8 cellular contexts compared by ENCODE assay signal in genomic region chr9:131773911-131774379, GRCh38. TPM values are rescaled to one million over a fixed set of nuclear protein-coding genes. Genes with fewer than 3 reads are reported as not detected.
A peak's percentile ranks its signal among the peaks of the same experiment; 100 is the strongest.
DNase-seq lines count a peak whose midpoint lies in the region; ATAC-seq and TF ChIP-seq lines count a peak whose summit lies in the region.

No MANE protein-coding gene starts in this region.

- ATAC-seq in GM18505 (IDR thresholded peaks at IDR 0.05; ENCODE audit: unreplicated experiment) (no peak), HG02840 (IDR thresholded peaks at IDR 0.05; ENCODE audit: low FRiP score, unreplicated experiment) (no peak)

- DNase-seq in stimulated activated CD4-positive, alpha-beta T cell treated with anti-CD3 and anti-CD28 coated beads, Interleukin-4, amount 100 ng/mL, for 24 hours: peak; percentile 19
- no peak for DNase-seq in stimulated activated CD4-positive, alpha-beta T cell treated with anti-CD3 and anti-CD28 coated beads, Interleukin-1b, Interleukin-23, amount 100 ng/mL, for 48 hours
- DNase-seq in SJSA1 (ENCODE audit: low read depth in 1 of 2, low spot score in 2 of 2) (peak; percentile 21 to 59), epidermal melanocyte (ENCODE audit: insufficient read length, low spot score) (peak; percentile 79), dorsolateral prefrontal cortex (no peak)

- TF ChIP-seq RAD21 in neural cell (conservative IDR thresholded peaks at IDR 0.05): no peak

- H2AFZ ChIP-seq in neural cell (ENCODE audit: low read depth, low read length): no peak overlapping the region

- H3K4me3 ChIP-seq in SJSA1 (no peak overlapping the region), neural cell (ENCODE audit: low read length) (no peak overlapping the region), dorsolateral prefrontal cortex (no peak overlapping the region)

- H3F3A ChIP-seq in neural cell (ENCODE audit: insufficient read depth, low read length, poor library complexity, severe bottlenecking): no peaks in the 10 kb centered on the region

- H3K9me3 ChIP-seq in SJSA1 (replicated peaks) (no peaks in the 10 kb centered on the region), neural cell (ENCODE audit: low read length) (no peaks in the 10 kb centered on the region)

- no peak for TF ChIP-seq EP300 in neural cell (conservative IDR thresholded peaks at IDR 0.05; ENCODE audit: poor library complexity, severe bottlenecking)

- no peaks in the 10 kb centered on the region for H3K79me2 ChIP-seq in neural cell (replicated peaks; ENCODE audit: insufficient read depth, low read length)

- intact Hi-C loops in dorsolateral prefrontal cortex (cut with DNase I): no loop called here

- H3K36me3 ChIP-seq in SJSA1 (no peaks in the 10 kb centered on the region), neural cell (ENCODE audit: insufficient read depth, low read length) (no peaks in the 10 kb centered on the region)

- TF ChIP-seq CTCF in neural cell (IDR thresholded peaks at IDR 0.05; ENCODE audit: poor library complexity, severe bottlenecking) (no peak), dorsolateral prefrontal cortex (IDR thresholded peaks at IDR 0.05 in 54 of 56, conservative IDR thresholded peaks at IDR 0.05 in 2 of 56; ENCODE audit: low read depth in 1 of 56, partially characterized antibody in 56 of 56) (no peak)

- TF ChIP-seq POLR2A in GM18505 (IDR thresholded peaks at IDR 0.05; ENCODE audit: borderline replicate concordance, extremely low read depth, insufficient read depth, insufficient read length): no peak

- no peaks in the 10 kb centered on the region for H3K9me2 ChIP-seq in neural cell (ENCODE audit: insufficient read depth, low read length)

- H3K27ac ChIP-seq in SJSA1 (no peak overlapping the region), neural cell (ENCODE audit: low read length) (no peak overlapping the region), dorsolateral prefrontal cortex (no peak overlapping the region)

- H3K4me2 ChIP-seq in neural cell (ENCODE audit: low read length): no peak overlapping the region

- no peaks in the 10 kb centered on the region for H4K20me1 ChIP-seq in neural cell (ENCODE audit: insufficient read depth)

- H3K4me1 ChIP-seq in SJSA1 (replicated peaks): no peaks in the 10 kb centered on the region

- H3K27me3 ChIP-seq in SJSA1 (replicated peaks) (peaks cover 6% of the 10 kb centered on the region), neural cell (ENCODE audit: insufficient read depth, low read depth, low read length) (no peaks in the 10 kb centered on the region), dorsolateral prefrontal cortex (peaks cover 0 to 5% (median 0%) of the 10 kb centered on the region in 45 donors)

- H3K9ac ChIP-seq in neural cell (ENCODE audit: low read length): no peak overlapping the region

TF ChIP-seq in neural cell, 6 proteins besides CTCF, POLR2A, EP300 and RAD21:
- peak; percentile 57 for TF ChIP-seq REST (IDR thresholded peaks at IDR 0.05; ENCODE audit: borderline replicate concordance)
- TF ChIP-seq TAF1 (IDR thresholded peaks at IDR 0.05; ENCODE audit: low read depth): no peak

RNA-seq across cellular contexts. Expression of gene RAPGEF1, which starts 34.1 kb away (rescaled TPM):
- total RNA-seq in SJSA1 (2014; rRNA removed; shearing (Covaris generic)): 23.6 and 24.7 TPM in 2 replicates
- 23.6 and 43.0 TPM in 2 replicates for polyA plus RNA-seq in neural cell
- 55.8 and 60.7 TPM in 2 replicates for polyA minus RNA-seq in neural cell
- 100 to 1,000 TPM in 115 of 120 experiments, 10 to 100 TPM in 5; 96.5 to 222 (median 138) TPM for total RNA-seq in dorsolateral prefrontal cortex

Comparison
In these comparisons a context has a peak if more than half of its experiments do, and no peak if none do; other contexts are left out.
1. DNase-seq: peak in stimulated activated CD4-positive, alpha-beta T cell treated with anti-CD3 and anti-CD28 coated beads, Interleukin-4, amount 100 ng/mL, for 24 hours (single experiment), SJSA1 (2 of 2) and epidermal melanocyte (single experiment); none in stimulated activated CD4-positive, alpha-beta T cell treated with anti-CD3 and anti-CD28 coated beads, Interleukin-1b, Interleukin-23, amount 100 ng/mL, for 48 hours (single experiment) and dorsolateral prefrontal cortex (0 of 10).